ENCODE assay signal across 17 cellular contexts in genomic region chr5:127355342-127355741, GRCh38.
A peak's percentile ranks its signal among the peaks of the same experiment; 100 is the strongest.
DNase-seq lines count a peak whose midpoint lies in the region; ATAC-seq and TF ChIP-seq lines count a peak whose summit lies in the region.
"Had no signal": no experiment of that assay in that cellular context is flagged by ENCODE, and none has a peak within 500 bp of the region (broad histone marks: within the 10 kb centered on the region; RNA-seq: fewer than 3 reads in every experiment).

No MANE protein-coding gene starts in this region.

- no peaks in the 10 kb centered on the region; the same call in 1 of the 2 replicates for H3K9me2 ChIP-seq in GM23248 (ENCODE audit: insufficient read depth)

- no peak for ATAC-seq in HG02759 (IDR thresholded peaks at IDR 0.05; ENCODE audit: unreplicated experiment)
- no peak for ATAC-seq in GM21619 (IDR thresholded peaks at IDR 0.05; ENCODE audit: unreplicated experiment)

- H3K27ac Mint-ChIP-seq in endodermal cell = peak overlapping the region; percentile 44
- H3K27ac Mint-ChIP-seq: B cell; CD4-positive, alpha-beta memory T cell had no signal

- H3K36me3 ChIP-seq in endodermal cell (ENCODE audit: control insufficient read depth, insufficient read depth, low read length) (no peaks in the 10 kb centered on the region), parathyroid adenoma (ENCODE audit: control insufficient read depth, insufficient read depth, low read length) (no peaks in the 10 kb centered on the region), GM23248 (ENCODE audit: low read depth) (no peaks in the 10 kb centered on the region)
- H3K36me3 ChIP-seq in effector memory CD4-positive, alpha-beta T cell (ENCODE audit: control insufficient read depth, insufficient read depth, low read length) = no peaks in the 10 kb centered on the region

- no peaks in the 10 kb centered on the region for H4K20me1 ChIP-seq in GM23248 (ENCODE audit: insufficient read depth)

- WGBS in endodermal cell (ENCODE audit: insufficient coverage in 1 of 2, insufficient read length in 1 of 2), 2 experiments = 50 to 90% methylated on average over 5 to 7 of the region's 7 CpGs
- 69 to 70% methylated on average over 7 of the region's 7 CpGs for WGBS in GM23248 (ENCODE audit: low coverage in 1 of 2, low lambda C conversion rate in 2 of 2, missing lambda C conversion rate in 2 of 2), 2 experiments

- no peaks in the 10 kb centered on the region for H3K27me3 Mint-ChIP-seq in endodermal cell (ENCODE audit: insufficient read depth)

- peaks cover 11% of the 10 kb centered on the region for H3K4me1 ChIP-seq in endodermal cell (ENCODE audit: control insufficient read depth, insufficient read depth, low read length)
- H3K4me1 ChIP-seq in parathyroid adenoma = no peaks in the 10 kb centered on the region
- no peaks in the 10 kb centered on the region for H3K4me1 ChIP-seq in effector memory CD4-positive, alpha-beta T cell (ENCODE audit: control insufficient read depth, insufficient read depth, low read length, poor library complexity, severe bottlenecking)
- H3K4me1 ChIP-seq in GM23248 (ENCODE audit: insufficient read depth) = peaks cover 24% of the 10 kb centered on the region

- TF ChIP-seq CTCF in endodermal cell (conservative IDR thresholded peaks at IDR 0.05) (no peak), parathyroid adenoma (IDR thresholded peaks at IDR 0.05) (no peak)

- no peak overlapping the region for H3K9ac ChIP-seq in endodermal cell (ENCODE audit: extremely low read depth, low read length, poor library complexity, severe bottlenecking)
- H3K9ac ChIP-seq in parathyroid adenoma = no peak overlapping the region
- no peak overlapping the region for H3K9ac ChIP-seq in GM23248

- H3K79me2 ChIP-seq in parathyroid adenoma (no peaks in the 10 kb centered on the region), GM23248 (ENCODE audit: insufficient read depth) (no peaks in the 10 kb centered on the region)

- H3K4me3 ChIP-seq in endodermal cell (ENCODE audit: low read length) (peak overlapping the region; percentile 6), parathyroid adenoma (ENCODE audit: low read depth, low read length) (no peak overlapping the region), GM23248 (no peak overlapping the region)
- H3K4me3 ChIP-seq in effector memory CD4-positive, alpha-beta T cell (ENCODE audit: insufficient read depth, low read depth, low read length, poor library complexity, severe bottlenecking) = no peak overlapping the region

- no peaks in the 10 kb centered on the region for H3K9me3 Mint-ChIP-seq in endodermal cell

- no peak overlapping the region for H3K4me3 Mint-ChIP-seq in endodermal cell
- H3K4me3 Mint-ChIP-seq: B cell; CD4-positive, alpha-beta memory T cell had no signal

- in situ Hi-C loops in GM23248 (cut with MboI) = no loop called here

- H2AFZ ChIP-seq in parathyroid adenoma = peak overlapping the region; percentile 54
- H2AFZ ChIP-seq in GM23248 = no peak overlapping the region

- H3K27me3 ChIP-seq in endodermal cell (ENCODE audit: control insufficient read depth, insufficient read depth, low read length, poor library complexity, severe bottlenecking) (no peaks in the 10 kb centered on the region), parathyroid adenoma (ENCODE audit: control insufficient read depth, insufficient read depth, low read length) (no peaks in the 10 kb centered on the region), GM23248 (replicated peaks; ENCODE audit: insufficient read depth) (no peaks in the 10 kb centered on the region)
- no peaks in the 10 kb centered on the region for H3K27me3 ChIP-seq in effector memory CD4-positive, alpha-beta T cell (replicated peaks; ENCODE audit: control insufficient read depth, insufficient read depth, low read length, poor library complexity, severe bottlenecking)

- no peaks in the 10 kb centered on the region for H3K36me3 Mint-ChIP-seq in endodermal cell (ENCODE audit: low read depth)
- H3K36me3 Mint-ChIP-seq: CD4-positive, alpha-beta memory T cell had no signal

- H3K4me2 ChIP-seq in parathyroid adenoma (ENCODE audit: low read length) = no peak overlapping the region
- H3K4me2 ChIP-seq in GM23248 (ENCODE audit: unreplicated experiment) = no peak overlapping the region

- H3K4me1 Mint-ChIP-seq in endodermal cell = peaks cover 20% of the 10 kb centered on the region
- H3K4me1 Mint-ChIP-seq: B cell; CD4-positive, alpha-beta memory T cell had no signal

- H3F3A ChIP-seq in GM23248 (ENCODE audit: insufficient read depth) = peaks cover 20% of the 10 kb centered on the region

- H3K27ac ChIP-seq in endodermal cell (ENCODE audit: low read depth, low read length) = peak overlapping the region; percentile 59
- H3K27ac ChIP-seq in parathyroid adenoma = no peak overlapping the region
- H3K27ac ChIP-seq in effector memory CD4-positive, alpha-beta T cell (ENCODE audit: insufficient read depth, low read length, poor library complexity, severe bottlenecking) = no peak overlapping the region
- H3K27ac ChIP-seq in GM23248 = no peak overlapping the region

- H3K9me3 ChIP-seq in endodermal cell (ENCODE audit: control insufficient read depth, low read length) (no peaks in the 10 kb centered on the region), parathyroid adenoma (ENCODE audit: control insufficient read depth, low read length) (no peaks in the 10 kb centered on the region), GM23248 (ENCODE audit: low read depth) (no peaks in the 10 kb centered on the region)
- H3K9me3 ChIP-seq in effector memory CD4-positive, alpha-beta T cell (ENCODE audit: control insufficient read depth, low read length) = no peaks in the 10 kb centered on the region

- DNase-seq in LHCN-M2 (ENCODE audit: low read depth) (peak; percentile 31), NCI-H774 (lab: John Stamatoyannopoulos, UW) (peak; percentile 1), endodermal cell (no peak), GM23248 (no peak)
- DNase-seq in effector memory CD4-positive, alpha-beta T cell = no peak
- DNase-seq: ACHN; CD4-positive, alpha-beta memory T cell; DMS79; IMR-90; Kasumi-1; MV-4-11; NCI-H1694 treated with DMSO at 0.1 percent for 48 hours; NCI-H510A had no signal

Comparison
In these comparisons a context has a peak if more than half of its experiments do, and no peak if none do; other contexts are left out.
1. DNase-seq: peak in LHCN-M2 (single experiment) and NCI-H774 (single experiment); none in endodermal cell (single experiment), effector memory CD4-positive, alpha-beta T cell (0 of 3) and GM23248 (single experiment).